ENCODE assay signal across 1 cellular context in genomic region chr12:84891106-84891838, GRCh38.
TF ChIP-seq lines count a peak whose summit lies in the region.

No MANE protein-coding gene starts in this region.

TF ChIP-seq in SK-N-SH, 30 proteins besides CTCF, POLR2A, EP300 and RAD21 (continued from another document):
- no peak for TF ChIP-seq USF2 (IDR thresholded peaks at IDR 0.05; ENCODE audit: borderline replicate concordance, low read depth, low read length)
- no peak for TF ChIP-seq YY1 (IDR thresholded peaks at IDR 0.05; ENCODE audit: low read depth)
- no peak for TF ChIP-seq MXI1 (IDR thresholded peaks at IDR 0.05; ENCODE audit: low read depth, low read length)
- TF ChIP-seq RFX5 (IDR thresholded peaks at IDR 0.05; ENCODE audit: low read length) = no peak
- no peak for TF ChIP-seq CHD2 (IDR thresholded peaks at IDR 0.05; ENCODE audit: low read length, partially characterized antibody)
- TF ChIP-seq TCF12 (IDR thresholded peaks at IDR 0.05) = no peak
- no peak for TF ChIP-seq SIN3A (IDR thresholded peaks at IDR 0.05; ENCODE audit: borderline replicate concordance, low read depth, low read length)
- no peak for TF ChIP-seq REST (IDR thresholded peaks at IDR 0.05; ENCODE audit: low read depth, low read length)
- TF ChIP-seq MAX (IDR thresholded peaks at IDR 0.05; ENCODE audit: low read depth) = no peak
